30 cellular contexts compared by ENCODE assay signal in genomic region chr15:29593629-29594028, GRCh38.
"Had no signal": no experiment of that assay in that cellular context is flagged by ENCODE, and none has a peak within 500 bp of the region (broad histone marks: within the 10 kb centered on the region; RNA-seq: fewer than 3 reads in every experiment).

No MANE protein-coding gene starts in this region.

- ATAC-seq: activated CD4-positive, CD25-positive, alpha-beta regulatory T cell treated with anti-CD3 and anti-CD28 coated beads, Interleukin-2, amount 50 U/mL, for 24 hours; activated CD8-positive, alpha-beta T cell treated with anti-CD3 and anti-CD28 coated beads for 36 hours; activated T-cell treated with anti-CD3 and anti-CD28 coated beads, Interleukin-2, amount 50 U/mL, for 4 hours; activated T-helper 17 cell treated with anti-CD3 and anti-CD28 coated beads, Interleukin-2, amount 50 U/mL, for 72 hours; body of pancreas; effector memory CD8-positive, alpha-beta T cell; gastroesophageal sphincter; heart right ventricle had no signal

- H3K27ac ChIP-seq: body of pancreas, esophagus squamous epithelium, gastroesophageal sphincter, heart right ventricle, hepatocyte, WERI-Rb-1 had no signal

- H3K79me2 ChIP-seq: hepatocyte had no signal

- H3K4me2 ChIP-seq: hepatocyte had no signal

- DNase-seq: activated B cell treated with CpG ODN at 0.5 μM for 24 hours; activated CD4-positive, alpha-beta T cell treated with anti-CD3 and anti-CD28 coated beads for 48 hours; activated CD4-positive, alpha-beta T cell treated with anti-CD3 and anti-CD28 coated beads, Interleukin-2, amount 50 U/mL, for 1 hour; activated CD4-positive, alpha-beta T cell treated with anti-CD3 and anti-CD28 coated beads, Interleukin-2, amount 50 U/mL, for 48 hours; activated CD8-positive, alpha-beta memory T cell treated with anti-CD3 and anti-CD28 coated beads for 24 hours; activated CD8-positive, alpha-beta T cell treated with anti-CD3 and anti-CD28 coated beads for 36 hours; activated effector memory CD4-positive, alpha-beta T cell treated with Interleukin-2 at 50 U/mL for 16 hours; activated gamma-delta T cell treated with Interleukin-2 at 50 U/mL for 16 hours; activated naive CD4-positive, alpha-beta T cell treated with anti-CD3 and anti-CD28 coated beads, Interleukin-2, amount 50 U/mL, for 16 hours; activated naive CD4-positive, alpha-beta T cell treated with Interleukin-2 at 50 U/mL for 16 hours; activated T-cell treated with anti-CD3 and anti-CD28 coated beads, Interleukin-2, amount 50 U/mL, for 4 hours; amygdala; aorta; body of pancreas; caudate nucleus; cortex of kidney; dermis blood vessel endothelial cell; effector CD4-positive, alpha-beta T cell; effector memory CD8-positive, alpha-beta T cell; erythroblast; esophagus squamous epithelium; foreskin melanocyte; heart right ventricle; T1000; WERI-Rb-1 had no signal

- H3K27me3 ChIP-seq: body of pancreas, gastroesophageal sphincter, hepatocyte had no signal

- FAIRE-seq: colon had no signal

- H3K4me1 ChIP-seq: body of pancreas, esophagus squamous epithelium, gastroesophageal sphincter, heart right ventricle had no signal

- H3K4me3 ChIP-seq: body of pancreas, esophagus squamous epithelium, gastroesophageal sphincter, heart right ventricle, hepatocyte had no signal

- H3K36me3 ChIP-seq: esophagus squamous epithelium, gastroesophageal sphincter, heart right ventricle, WERI-Rb-1 had no signal

- H3K9me3 ChIP-seq: body of pancreas, esophagus squamous epithelium, gastroesophageal sphincter, heart right ventricle had no signal

- H2AFZ ChIP-seq: hepatocyte had no signal
